17 cellular contexts compared by ENCODE assay signal in genomic region chrX:48459483-48459882, GRCh38. TPM values are rescaled to one million over a fixed set of nuclear protein-coding genes. Genes with fewer than 3 reads are reported as not detected.
DNase-seq lines count a peak whose midpoint lies in the region; ATAC-seq and TF ChIP-seq lines count a peak whose summit lies in the region.
"Had no signal": no experiment of that assay in that cellular context is flagged by ENCODE, and none has a peak within 500 bp of the region (broad histone marks: within the 10 kb centered on the region; RNA-seq: fewer than 3 reads in every experiment).

No MANE protein-coding gene starts in this region.

- no peaks in the 10 kb centered on the region for H3K36me3 ChIP-seq in right atrium auricular region
- no peaks in the 10 kb centered on the region for H3K36me3 ChIP-seq in heart left ventricle

- no peak for TF ChIP-seq CTCF in right atrium auricular region (IDR thresholded peaks at IDR 0.05)
- TF ChIP-seq CTCF in heart left ventricle (IDR thresholded peaks at IDR 0.05), result no peak

- no peaks in the 10 kb centered on the region for H3K9me3 ChIP-seq in right atrium auricular region
- no peaks in the 10 kb centered on the region for H3K9me3 ChIP-seq in heart left ventricle
- H3K9me3 ChIP-seq: BLaER1, Caco-2 had no signal

- ATAC-seq in heart left ventricle, result no peak
- no peak for ATAC-seq in effector memory CD8-positive, alpha-beta T cell (replicated peaks)
- no peak for ATAC-seq in stimulated activated effector memory CD8-positive, alpha-beta T cell treated with anti-CD3 and anti-CD28 coated beads, Interleukin-12 subunit alpha, Interleukin-12 subunit beta, amount 100 ng/mL, for 72 hours
- ATAC-seq: HCT116 had no signal

- H3K36me3 Mint-ChIP-seq in effector memory CD8-positive, alpha-beta T cell (ENCODE audit: insufficient read depth), result peaks cover 11% of the 10 kb centered on the region
- peaks cover 70% of the 10 kb centered on the region for H3K36me3 Mint-ChIP-seq in stimulated activated effector memory CD8-positive, alpha-beta T cell treated with anti-CD3 and anti-CD28 coated beads, Interleukin-12 subunit alpha, Interleukin-12 subunit beta, amount 100 ng/mL, for 72 hours

- H3K4me1 ChIP-seq in right atrium auricular region (no peaks in the 10 kb centered on the region), heart left ventricle (peaks cover 0 to 2% (median 0%) of the 10 kb centered on the region in 12 donors)
- H3K4me1 ChIP-seq: Caco-2 had no signal

- H3K27me3 ChIP-seq in right atrium auricular region (no peaks in the 10 kb centered on the region), heart left ventricle (no peaks in the 10 kb centered on the region)

- no peaks in the 10 kb centered on the region for H3K4me1 Mint-ChIP-seq in effector memory CD8-positive, alpha-beta T cell (ENCODE audit: low read depth in 2 of 2)
- peaks cover 21% of the 10 kb centered on the region for H3K4me1 Mint-ChIP-seq in stimulated activated effector memory CD8-positive, alpha-beta T cell treated with anti-CD3 and anti-CD28 coated beads, Interleukin-12 subunit alpha, Interleukin-12 subunit beta, amount 100 ng/mL, for 72 hours

- intact Hi-C loops in heart left ventricle (cut with DNase I), result no loop called here

- H3K27ac Mint-ChIP-seq in effector memory CD8-positive, alpha-beta T cell, result peak overlapping the region; percentile 27 to 41
- H3K27ac Mint-ChIP-seq in stimulated activated effector memory CD8-positive, alpha-beta T cell treated with anti-CD3 and anti-CD28 coated beads, Interleukin-12 subunit alpha, Interleukin-12 subunit beta, amount 100 ng/mL, for 72 hours, result peak overlapping the region; percentile 86

- TF ChIP-seq POLR2A in heart left ventricle (IDR thresholded peaks at IDR 0.05), result no peak

- WGBS in heart left ventricle, 4 donors, result 72 to 92% (median 86%) methylated on average over 6 of the region's 6 CpGs

- H3K9me3 Mint-ChIP-seq in effector memory CD8-positive, alpha-beta T cell, result no peaks in the 10 kb centered on the region
- H3K9me3 Mint-ChIP-seq in stimulated activated effector memory CD8-positive, alpha-beta T cell treated with anti-CD3 and anti-CD28 coated beads, Interleukin-12 subunit alpha, Interleukin-12 subunit beta, amount 100 ng/mL, for 72 hours, result no peaks in the 10 kb centered on the region
- H3K9me3 Mint-ChIP-seq: CD8-positive, alpha-beta memory T cell had no signal

- DNase-seq in activated CD8-positive, alpha-beta memory T cell treated with anti-CD3 and anti-CD28 coated beads for 24 hours, result peak; percentile 24
- no peak for DNase-seq in activated CD8-positive, alpha-beta memory T cell treated with anti-CD3 and anti-CD28 coated beads, Interleukin-2, amount 50 U/mL, for 48 hours
- DNase-seq in right atrium auricular region (ENCODE audit: low spot score), result peak; percentile 52
- no peak for DNase-seq in heart left ventricle
- no peak for DNase-seq in effector memory CD8-positive, alpha-beta T cell
- no peak for DNase-seq in stimulated activated effector memory CD8-positive, alpha-beta T cell treated with anti-CD3 and anti-CD28 coated beads, Interleukin-12 subunit alpha, Interleukin-12 subunit beta, amount 100 ng/mL, for 72 hours (ENCODE audit: low spot score in 2 of 2)
- no peak for DNase-seq in effector CD4-positive, alpha-beta T cell
- DNase-seq in NCI-H2081 (lab: John Stamatoyannopoulos, UW), result no peak
- DNase-seq: AML-193; Caco-2; CD8-positive, alpha-beta memory T cell; DND-41; GDM1; GM23248 had no signal

- no peak overlapping the region for H3K4me3 Mint-ChIP-seq in effector memory CD8-positive, alpha-beta T cell
- no peak overlapping the region for H3K4me3 Mint-ChIP-seq in stimulated activated effector memory CD8-positive, alpha-beta T cell treated with anti-CD3 and anti-CD28 coated beads, Interleukin-12 subunit alpha, Interleukin-12 subunit beta, amount 100 ng/mL, for 72 hours
- H3K4me3 Mint-ChIP-seq: CD8-positive, alpha-beta memory T cell had no signal

- H3K27ac ChIP-seq in right atrium auricular region, result no peak overlapping the region
- no peak overlapping the region for H3K27ac ChIP-seq in heart left ventricle
- H3K27ac ChIP-seq: BLaER1, GM23248, HL-60 had no signal

- H3K4me3 ChIP-seq in right atrium auricular region, result no peak overlapping the region
- H3K4me3 ChIP-seq in heart left ventricle, result no peak overlapping the region
- H3K4me3 ChIP-seq: BLaER1, GM23248 had no signal

- no peaks in the 10 kb centered on the region for H3K27me3 Mint-ChIP-seq in effector memory CD8-positive, alpha-beta T cell

RNA-seq across cellular contexts. Expression of gene SLC38A5, which starts 10.6 kb away (rescaled TPM):
- total RNA-seq in right atrium auricular region (1 to 10 TPM; 2.2 to 4.9 TPM), heart left ventricle (1 to 10 TPM in 8 of 9 donors, under 1 TPM in 1; 0.52 to 6.1 (median 1.7) TPM)
- polyA plus RNA-seq in heart left ventricle, result 10 to 100 TPM in 1 of 2 donors, 1 to 10 TPM in 1; 2.0 to 22.3 TPM

RNA-seq across cellular contexts. Expression of gene FTSJ1, which starts 16.5 kb away (rescaled TPM):
- total RNA-seq in right atrium auricular region (10 to 100 TPM; 36.6 to 43.3 TPM), heart left ventricle (10 to 100 TPM; 13.6 to 34.3 (median 18.1) TPM)
- polyA plus RNA-seq in heart left ventricle, result 10 to 100 TPM; 15.2 to 62.4 TPM

RNA-seq across cellular contexts. Expression of gene SSX4B, which starts 47.7 kb away (rescaled TPM):
- total RNA-seq in right atrium auricular region (not detected), heart left ventricle (not detected)
- polyA plus RNA-seq in heart left ventricle, result not detected
- total RNA-seq: Caco-2; CD8-positive, alpha-beta memory T cell; GM23248 had no signal
- polyA plus RNA-seq: CD8-positive, alpha-beta memory T cell; GM23248 had no signal

RNA-seq across cellular contexts. Expression of gene PORCN, which starts 49.3 kb away (rescaled TPM):
- total RNA-seq in right atrium auricular region (10 to 100 TPM; 23.0 to 43.0 TPM), heart left ventricle (10 to 100 TPM in 8 of 9 donors, 1 to 10 TPM in 1; 9.6 to 35.7 (median 17.3) TPM)
- polyA plus RNA-seq in heart left ventricle, result 10 to 100 TPM; 10.5 to 37.3 TPM

Comparison
In these comparisons a context has a peak if more than half of its experiments do, and no peak if none do; other contexts are left out.
1. DNase-seq: peak in activated CD8-positive, alpha-beta memory T cell treated with anti-CD3 and anti-CD28 coated beads for 24 hours (single experiment) and right atrium auricular region (single experiment); none in activated CD8-positive, alpha-beta memory T cell treated with anti-CD3 and anti-CD28 coated beads, Interleukin-2, amount 50 U/mL, for 48 hours (single experiment), heart left ventricle (0 of 5), effector memory CD8-positive, alpha-beta T cell (0 of 3), stimulated activated effector memory CD8-positive, alpha-beta T cell treated with anti-CD3 and anti-CD28 coated beads, Interleukin-12 subunit alpha, Interleukin-12 subunit beta, amount 100 ng/mL, for 72 hours (0 of 2), effector CD4-positive, alpha-beta T cell (single experiment) and NCI-H2081 (0 of 2).